Comparison of ENCODE assay signal across 15 cellular contexts in the genomic region with DNA sequence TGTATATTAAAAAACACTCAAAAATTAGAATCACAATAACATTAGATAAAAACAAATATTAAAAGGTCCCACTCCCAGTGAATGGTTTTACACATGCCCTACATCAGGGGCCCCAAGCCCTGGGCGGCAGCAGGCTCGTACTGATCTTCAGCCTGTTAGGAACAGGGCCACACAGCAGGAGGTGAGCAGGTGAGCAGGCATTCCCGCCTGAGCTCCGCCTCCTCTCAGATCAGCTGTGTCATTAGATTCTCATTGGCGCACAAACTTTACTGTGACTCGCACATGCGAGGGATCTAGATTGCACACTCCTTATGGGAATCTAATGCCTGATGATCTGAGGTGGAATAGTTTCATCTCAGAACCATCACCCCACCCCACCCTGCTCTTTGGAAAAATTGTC.
DNase-seq lines count a peak whose midpoint lies in the region; ATAC-seq and TF ChIP-seq lines count a peak whose summit lies in the region.
"Had no signal": no experiment of that assay in that cellular context is flagged by ENCODE, and none has a peak within 500 bp of the region (broad histone marks: within the 10 kb centered on the region; RNA-seq: fewer than 3 reads in every experiment).

No MANE protein-coding gene starts in this region.

- H4K20me1 ChIP-seq in osteoblast (ENCODE audit: insufficient read depth, low read length) (no peaks in the 10 kb centered on the region), OCI-LY7 (ENCODE audit: insufficient read depth, low read length) (no peaks in the 10 kb centered on the region)

- peak; percentile 9 for DNase-seq in NCI-H82 (lab: John Stamatoyannopoulos, UW)
- no peak for DNase-seq in NCI-H82 treated with DMSO at 0.1 percent for 48 hours (lab: John Stamatoyannopoulos, UW; ENCODE audit: unreplicated experiment)
- DNase-seq in NCI-H146 treated with DMSO at 0.1 percent for 48 hours (lab: John Stamatoyannopoulos, UW; ENCODE audit: unreplicated experiment), result peak; percentile 49
- no peak for DNase-seq in brain microvascular endothelial cell
- no peak for DNase-seq in osteoblast (ENCODE audit: insufficient read length, low spot score, missing footprints)
- no peak for DNase-seq in OCI-LY7 (ENCODE audit: low spot score)
- DNase-seq in GM10248 (ENCODE audit: extremely low spot score), result no peak
- DNase-seq: activated T-cell treated with anti-CD3 and anti-CD28 coated beads for 4 hours, DMS153, NCI-H1092, spleen had no signal

- H2AFZ ChIP-seq in osteoblast (ENCODE audit: low read length) (no peak overlapping the region), OCI-LY7 (ENCODE audit: low read length) (no peak overlapping the region)
- H2AFZ ChIP-seq: hepatocyte had no signal

- peak overlapping the region; percentile 97 for H3K27ac ChIP-seq in brain microvascular endothelial cell
- peak overlapping the region; percentile 94 for H3K27ac ChIP-seq in osteoblast (ENCODE audit: low read depth, low read length)
- H3K27ac ChIP-seq in OCI-LY7 (ENCODE audit: low read depth, low read length, poor library complexity, severe bottlenecking), result no peak overlapping the region
- H3K27ac ChIP-seq: cardiac muscle cell, spleen, upper lobe of left lung had no signal

- no peaks in the 10 kb centered on the region for H3K27me3 ChIP-seq in brain microvascular endothelial cell (replicated peaks)
- no peaks in the 10 kb centered on the region for H3K27me3 ChIP-seq in osteoblast (ENCODE audit: insufficient read depth, low read length)
- H3K27me3 ChIP-seq: cardiac muscle cell, hepatocyte, spleen, upper lobe of left lung had no signal

- no TSS peak for BruUV-seq in OCI-LY7 (replicated peaks; lab: Mats Ljungman, UMichigan)

- H3K9me3 ChIP-seq in osteoblast (ENCODE audit: low read depth, low read length) (no peaks in the 10 kb centered on the region), OCI-LY7 (ENCODE audit: low read length) (no peaks in the 10 kb centered on the region)
- H3K9me3 ChIP-seq: spleen, upper lobe of left lung had no signal

- intact Hi-C loops in OCI-LY7 (cut with micrococcal nuclease; ENCODE audit: unreplicated experiment), result no loop called here

- CTCF ChIA-PET in OCI-LY7 (lab: Charles Lee; ENCODE audit: unreplicated experiment) (no interaction called here), GM10248 (lab: Yijun Ruan, JAX) (no interaction called here)

- peaks cover 4% of the 10 kb centered on the region for H3K36me3 ChIP-seq in brain microvascular endothelial cell (replicated peaks)
- H3K36me3 ChIP-seq in osteoblast (ENCODE audit: insufficient read depth, low read length), result peaks cover 26% of the 10 kb centered on the region
- peaks cover 48% of the 10 kb centered on the region for H3K36me3 ChIP-seq in OCI-LY7 (ENCODE audit: insufficient read depth, low read length)
- H3K36me3 ChIP-seq: cardiac muscle cell had no signal

- H3K4me1 ChIP-seq in osteoblast (ENCODE audit: insufficient read depth, low read length), result peaks cover 35% of the 10 kb centered on the region
- H3K4me1 ChIP-seq in OCI-LY7 (ENCODE audit: insufficient read depth, low read length, poor library complexity, severe bottlenecking), result no peaks in the 10 kb centered on the region
- H3K4me1 ChIP-seq: spleen, upper lobe of left lung had no signal

- no peaks in the 10 kb centered on the region for H3K9me2 ChIP-seq in OCI-LY7 (ENCODE audit: insufficient read depth, low read length)

- peaks cover 4% of the 10 kb centered on the region for H3K79me2 ChIP-seq in osteoblast (ENCODE audit: insufficient read depth, low read length)
- no peaks in the 10 kb centered on the region for H3K79me2 ChIP-seq in OCI-LY7 (ENCODE audit: insufficient read depth, low read depth, low read length)
- H3K79me2 ChIP-seq: hepatocyte had no signal

- H3K4me3 ChIP-seq in brain microvascular endothelial cell (ENCODE audit: low read depth, low read length) (no peak overlapping the region), osteoblast (ENCODE audit: insufficient read depth, low read length) (no peak overlapping the region), OCI-LY7 (ENCODE audit: low read depth, low read length, poor library complexity, severe bottlenecking) (no peak overlapping the region)
- H3K4me3 ChIP-seq: cardiac muscle cell, hepatocyte, spleen, upper lobe of left lung had no signal

- POLR2A ChIA-PET in OCI-LY7 (lab: Charles Lee) (interaction anchor here (1.8 kb wide), 1 partner anchor 11 kb away, joined by 4 read pairs; no protein-coding TSS in a partner anchor), GM10248 (lab: Yijun Ruan, JAX) (no interaction called here)

- H3K4me2 ChIP-seq in osteoblast (ENCODE audit: insufficient read depth, low read length), result no peak overlapping the region
- H3K4me2 ChIP-seq in OCI-LY7 (ENCODE audit: low read length), result no peak overlapping the region
- H3K4me2 ChIP-seq: hepatocyte had no signal

- TF ChIP-seq CTCF in brain microvascular endothelial cell (IDR thresholded peaks at IDR 0.05; ENCODE audit: low read depth, low read length, missing control alignments) (no peak), osteoblast (IDR thresholded peaks at IDR 0.05; ENCODE audit: extremely low read depth, low read depth, low read length) (no peak), OCI-LY7 (conservative IDR thresholded peaks at IDR 0.05; ENCODE audit: low read length) (no peak), GM10248 (IDR thresholded peaks at IDR 0.05; ENCODE audit: control extremely low read depth, extremely low read depth, low read depth, missing control alignments) (no peak)

- ATAC-seq in GM18502 (IDR thresholded peaks at IDR 0.05; ENCODE audit: poor library complexity, unreplicated experiment), result no peak

- in situ Hi-C loops in brain microvascular endothelial cell (cut with HindIII; ENCODE audit: low pct_ligation_motif_present, low sequenced_read_pairs), result no loop called here

Comparison
In these comparisons a context has a peak if more than half of its experiments do, and no peak if none do; other contexts are left out.
1. DNase-seq: peak in NCI-H82 (single experiment) and NCI-H146 treated with DMSO at 0.1 percent for 48 hours (single experiment); none in NCI-H82 treated with DMSO at 0.1 percent for 48 hours (single experiment), brain microvascular endothelial cell (single experiment), osteoblast (single experiment), OCI-LY7 (single experiment) and GM10248 (single experiment).